27 cellular contexts compared by ENCODE assay signal in the genomic region with DNA sequence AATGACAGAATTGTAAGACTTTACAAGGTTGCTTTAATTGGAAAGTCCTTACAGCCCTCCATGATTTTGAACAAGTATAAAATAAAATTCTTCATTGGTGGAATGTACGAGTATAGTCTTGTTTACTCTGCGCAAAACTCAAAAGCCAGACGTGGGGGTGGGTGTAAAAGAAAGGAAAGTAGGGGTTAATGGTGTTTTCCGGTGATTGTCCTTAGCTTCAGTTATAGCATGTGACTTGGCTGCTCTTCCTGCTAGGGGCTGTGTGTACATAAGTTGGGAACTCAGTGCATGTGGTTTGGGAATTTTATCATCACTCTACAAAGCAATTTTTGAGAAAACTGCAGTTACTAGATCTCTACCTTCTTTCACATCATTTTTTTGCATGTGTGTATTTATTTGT.
"Had no signal": no experiment of that assay in that cellular context is flagged by ENCODE, and none has a peak within 500 bp of the region (broad histone marks: within the 10 kb centered on the region; RNA-seq: fewer than 3 reads in every experiment).

No MANE protein-coding gene starts in this region.

- H3K36me3 Mint-ChIP-seq: activated naive CD8-positive, alpha-beta T cell treated with anti-CD3 and anti-CD28 coated beads, Interleukin-2, amount 10 ng/mL, durations not matched to agents 7 days and 5 days had no signal

- H3K4me1 ChIP-seq: adrenal gland had no signal

- H3K4me3 Mint-ChIP-seq: activated CD4-positive, alpha-beta memory T cell treated with anti-CD3 and anti-CD28 coated beads, Interleukin-2, amount 10 ng/mL, durations not matched to agents 7 days and 5 days; activated CD4-positive, alpha-beta T cell treated with anti-CD3 and anti-CD28 coated beads for 36 hours; activated naive CD8-positive, alpha-beta T cell treated with anti-CD3 and anti-CD28 coated beads, Interleukin-2, amount 10 ng/mL, durations not matched to agents 7 days and 5 days; activated T-cell treated with anti-CD3 and anti-CD28 coated beads, Interleukin-2, amount 50 U/mL, for 72 hours; T-helper 1 cell treated with Interleukin-12 subunit alpha and Interleukin-12 subunit beta and Interleukin-4 antibody, amounts not matched to agents 30 μg/mL and 1 μg/mL, for 36 hours had no signal

- H3K27me3 ChIP-seq: adrenal gland, MG63, Peyer's patch, SJSA1 had no signal

- H3K36me3 ChIP-seq: adrenal gland, MG63, Peyer's patch, SJSA1 had no signal

- H3K27me3 Mint-ChIP-seq: activated CD4-positive, alpha-beta memory T cell treated with anti-CD3 and anti-CD28 coated beads, Interleukin-2, amount 10 ng/mL, durations not matched to agents 7 days and 5 days had no signal

- H3K4me1 Mint-ChIP-seq: activated CD4-positive, alpha-beta memory T cell treated with anti-CD3 and anti-CD28 coated beads, Interleukin-2, amount 10 ng/mL, durations not matched to agents 7 days and 5 days; activated naive CD8-positive, alpha-beta T cell treated with anti-CD3 and anti-CD28 coated beads, Interleukin-2, amount 10 ng/mL, durations not matched to agents 7 days and 5 days had no signal

- DNase-seq: activated CD4-positive, alpha-beta memory T cell treated with anti-CD3 and anti-CD28 coated beads, Interleukin-2, amount 10 ng/mL, durations not matched to agents 7 days and 5 days; activated CD4-positive, alpha-beta T cell treated with anti-CD3 and anti-CD28 coated beads for 36 hours; activated CD4-positive, alpha-beta T cell treated with anti-CD3 and anti-CD28 coated beads, Interleukin-2, amount 50 U/mL, for 1 hour; activated CD4-positive, CD25-positive, alpha-beta regulatory T cell; activated naive CD4-positive, alpha-beta T cell treated with anti-CD3 and anti-CD28 coated beads, Interleukin-2, amount 50 U/mL, for 16 hours; activated naive CD8-positive, alpha-beta T cell treated with anti-CD3 and anti-CD28 coated beads, Interleukin-2, amount 10 ng/mL, durations not matched to agents 7 days and 5 days; activated T-cell treated with anti-CD3 and anti-CD28 coated beads for 4 hours; activated T-cell treated with anti-CD3 and anti-CD28 coated beads, Interleukin-2, amount 50 U/mL, for 72 hours; adrenal gland; anterior cingulate cortex; MG63; MV-4-11; NCI-H1092 treated with DMSO at 0.1 percent for 48 hours; NCI-H1417 treated with DMSO at 0.1 percent for 48 hours; NCI-H1694; NCI-H2029; NCI-H345; NCI-H510A; NCI-H526 treated with DMSO at 0.1 percent for 48 hours; Peyer's patch; SHP77 had no signal

- FAIRE-seq: TTC549 had no signal

- H3K9me3 Mint-ChIP-seq: activated CD4-positive, alpha-beta memory T cell treated with anti-CD3 and anti-CD28 coated beads, Interleukin-2, amount 10 ng/mL, durations not matched to agents 7 days and 5 days; activated naive CD8-positive, alpha-beta T cell treated with anti-CD3 and anti-CD28 coated beads, Interleukin-2, amount 10 ng/mL, durations not matched to agents 7 days and 5 days; activated T-cell treated with anti-CD3 and anti-CD28 coated beads, Interleukin-2, amount 50 U/mL, for 72 hours; activated T-helper 2 cell treated with anti-CD3 and anti-CD28 coated beads, Interferon-gamma antibody, Interleukin-2, Interleukin-4, amounts not matched to agents 10 μg/mL and 5 μg/mL and 100 μg/mL, durations not matched to agents 14 hours and 24 hours and 36 hours; T-helper 1 cell treated with Interleukin-12 subunit alpha and Interleukin-12 subunit beta and Interleukin-4 antibody, amounts not matched to agents 30 μg/mL and 1 μg/mL, for 36 hours had no signal

- ATAC-seq: activated CD4-positive, alpha-beta T cell treated with anti-CD3 and anti-CD28 coated beads for 36 hours; activated T-cell treated with anti-CD3 and anti-CD28 coated beads, Interleukin-2, amount 50 U/mL, for 72 hours had no signal

- H3K27ac ChIP-seq: adrenal gland, Peyer's patch, RWPE1, SJSA1, VCaP had no signal

- H3K4me3 ChIP-seq: adrenal gland, MG63, Peyer's patch, SJSA1 had no signal

- H3K27ac Mint-ChIP-seq: activated CD4-positive, alpha-beta memory T cell treated with anti-CD3 and anti-CD28 coated beads, Interleukin-2, amount 10 ng/mL, durations not matched to agents 7 days and 5 days; activated CD4-positive, alpha-beta T cell treated with anti-CD3 and anti-CD28 coated beads for 36 hours; activated naive CD8-positive, alpha-beta T cell treated with anti-CD3 and anti-CD28 coated beads, Interleukin-2, amount 10 ng/mL, durations not matched to agents 7 days and 5 days; activated T-cell treated with anti-CD3 and anti-CD28 coated beads, Interleukin-2, amount 50 U/mL, for 72 hours; activated T-helper 2 cell treated with anti-CD3 and anti-CD28 coated beads, Interferon-gamma antibody, Interleukin-2, Interleukin-4, amounts not matched to agents 10 μg/mL and 5 μg/mL and 100 μg/mL, durations not matched to agents 14 hours and 24 hours and 36 hours; T-helper 1 cell treated with Interleukin-12 subunit alpha and Interleukin-12 subunit beta and Interleukin-4 antibody, amounts not matched to agents 30 μg/mL and 1 μg/mL, for 36 hours had no signal

- H3K9me3 ChIP-seq: adrenal gland, MG63, Peyer's patch, SJSA1 had no signal
